ENCODE assay signal across 9 cellular contexts in the genomic region with DNA sequence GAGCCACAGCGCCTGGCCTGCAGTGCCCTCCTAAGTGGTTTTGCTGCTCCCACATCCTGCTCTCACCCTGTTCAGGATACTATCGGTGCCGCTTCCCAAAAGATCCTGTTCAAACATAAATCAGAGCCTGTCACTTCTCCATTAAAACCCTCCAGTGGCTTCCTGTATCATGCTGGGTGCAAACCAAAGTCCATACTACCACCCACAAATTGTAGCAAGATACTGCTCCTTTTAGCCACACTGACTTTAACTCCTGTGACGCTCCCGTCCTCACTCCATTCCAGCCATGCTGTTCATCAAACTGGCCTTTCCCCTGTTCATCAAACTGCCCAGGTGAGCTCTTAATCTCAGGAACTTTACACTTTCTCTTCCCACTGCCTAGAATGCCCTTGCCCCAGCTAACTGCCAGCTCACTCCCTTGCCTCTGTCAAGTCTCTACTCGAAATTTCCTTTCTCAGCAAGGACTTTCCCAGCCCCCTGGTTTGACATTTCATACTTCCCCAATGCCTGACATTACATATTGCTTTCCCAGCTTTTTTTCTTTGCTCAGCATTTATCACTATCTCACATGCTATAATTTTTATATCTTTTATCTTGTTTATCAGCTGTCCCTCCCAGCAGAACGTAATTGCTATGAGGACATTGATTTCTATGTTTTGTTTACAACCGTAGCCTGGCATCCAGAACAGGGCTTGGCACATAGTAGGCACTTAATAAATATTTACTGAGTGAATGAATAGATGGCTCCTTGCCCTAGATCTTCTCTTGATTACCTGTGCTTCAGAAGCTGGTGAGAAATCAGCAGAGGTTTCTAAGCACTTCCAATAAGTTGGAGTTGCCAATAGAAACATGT. TPM values are rescaled to one million over a fixed set of nuclear protein-coding genes. Genes with fewer than 3 reads are reported as not detected.
DNase-seq lines count a peak whose midpoint lies in the region; ATAC-seq, FAIRE-seq and TF ChIP-seq lines count a peak whose summit lies in the region.
"Had no signal": no experiment of that assay in that cellular context is flagged by ENCODE, and none has a peak within 500 bp of the region (broad histone marks: within the 10 kb centered on the region; RNA-seq: fewer than 3 reads in every experiment).

No MANE protein-coding gene starts in this region.

- H3K27me3 ChIP-seq in astrocyte (ENCODE audit: insufficient read depth, low read length) = no peaks in the 10 kb centered on the region
- H3K27me3 ChIP-seq in thyroid gland = no peaks in the 10 kb centered on the region

- H3K4me3 Mint-ChIP-seq in astrocyte (ENCODE audit: unreplicated experiment) = peak overlapping the region; percentile 11
- H3K4me3 Mint-ChIP-seq: stimulated activated memory B cell treated with anti-CD40 and anti-IgM and Interleukin-4, amounts not matched to agents 10 μg/mL and 1 μg/mL and 100 μg/mL, for 72 hours had no signal

- peaks cover 35% of the 10 kb centered on the region for H3K4me1 Mint-ChIP-seq in astrocyte (ENCODE audit: low read depth, unreplicated experiment)

- no peaks in the 10 kb centered on the region for H3K79me2 ChIP-seq in astrocyte (ENCODE audit: insufficient read depth, low read length)

- DNase-seq in KBM-7 (peak; percentile 28), astrocyte (ENCODE audit: low read depth) (peak; percentile 34), left colon (peak; percentile 22 to 36), thyroid gland (no peak), HuH-7.5 (ENCODE audit: low spot score) (no peak)
- no peak for DNase-seq in activated CD4-positive, alpha-beta T cell treated with anti-CD3 and anti-CD28 coated beads for 48 hours
- DNase-seq: effector CD4-positive, alpha-beta T cell had no signal

- no peaks in the 10 kb centered on the region for H3K36me3 ChIP-seq in astrocyte (ENCODE audit: insufficient read depth, low read length)
- H3K36me3 ChIP-seq in thyroid gland = no peaks in the 10 kb centered on the region

- 62 to 70% methylated on average over 8 of the region's 8 CpGs for WGBS in thyroid gland, 2 donors

- H3K4me1 ChIP-seq in astrocyte (ENCODE audit: insufficient read depth, low read length) (peaks cover 34% of the 10 kb centered on the region), thyroid gland (peaks cover 7 to 15% of the 10 kb centered on the region in 2 donors)

- ATAC-seq in left colon (peak; percentile 64), HG03135 (IDR thresholded peaks at IDR 0.05; ENCODE audit: unreplicated experiment) (no peak)
- ATAC-seq: stimulated activated memory B cell treated with anti-CD40 and anti-IgM and Interleukin-4, amounts not matched to agents 10 μg/mL and 1 μg/mL and 100 μg/mL, for 72 hours had no signal

- TF ChIP-seq POLR2A in thyroid gland (IDR thresholded peaks at IDR 0.05) = no peak

- no peak for FAIRE-seq in astrocyte (lab: Jason Lieb, UNC)

- peaks cover 2% of the 10 kb centered on the region for H3K9me3 Mint-ChIP-seq in astrocyte (ENCODE audit: unreplicated experiment)
- H3K9me3 Mint-ChIP-seq: stimulated activated memory B cell treated with anti-CD40 and anti-IgM and Interleukin-4, amounts not matched to agents 10 μg/mL and 1 μg/mL and 100 μg/mL, for 72 hours had no signal

- TF ChIP-seq CTCF in astrocyte (IDR thresholded peaks at IDR 0.05; ENCODE audit: insufficient read depth, low read depth, low read length) (no peak), thyroid gland (IDR thresholded peaks at IDR 0.05) (no peak)

- H3K36me3 Mint-ChIP-seq in astrocyte (ENCODE audit: low read depth, unreplicated experiment) = no peaks in the 10 kb centered on the region
- H3K36me3 Mint-ChIP-seq: stimulated activated memory B cell treated with anti-CD40 and anti-IgM and Interleukin-4, amounts not matched to agents 10 μg/mL and 1 μg/mL and 100 μg/mL, for 72 hours had no signal

- H3K4me2 ChIP-seq in astrocyte (ENCODE audit: low read length) = peak overlapping the region; percentile 74

- H3K9me3 ChIP-seq in astrocyte (ENCODE audit: insufficient read depth, low read depth, low read length) = no peaks in the 10 kb centered on the region
- H3K9me3 ChIP-seq in thyroid gland = no peaks in the 10 kb centered on the region

- H3K9ac ChIP-seq in astrocyte (ENCODE audit: low read length) = peak overlapping the region; percentile 72

- H3K4me3 ChIP-seq in astrocyte (ENCODE audit: insufficient read depth, low read depth, low read length) = peak overlapping the region; percentile 17
- no peak overlapping the region for H3K4me3 ChIP-seq in thyroid gland (replicated peaks in 1 of 3)

- intact Hi-C loops in left colon (cut with DNase I, micrococcal nuclease) (no loop called here), thyroid gland (cut with DNase I) (no loop called here)

- no peak overlapping the region for H2AFZ ChIP-seq in astrocyte (ENCODE audit: low read depth, low read length)

- no peaks in the 10 kb centered on the region for H3K27me3 Mint-ChIP-seq in astrocyte (ENCODE audit: low read depth, unreplicated experiment)
- H3K27me3 Mint-ChIP-seq: stimulated activated memory B cell treated with anti-CD40 and anti-IgM and Interleukin-4, amounts not matched to agents 10 μg/mL and 1 μg/mL and 100 μg/mL, for 72 hours had no signal

- H4K20me1 ChIP-seq in astrocyte (ENCODE audit: insufficient read depth, low read length) = no peaks in the 10 kb centered on the region

- in situ Hi-C loops in KBM-7 (cut with MboI; ENCODE audit: low pct_unique_long_range_greater_than_20kb, low sequenced_read_pairs) = no loop called here

- H3K27ac ChIP-seq in astrocyte (ENCODE audit: low read depth, low read length) (peak overlapping the region; percentile 95), thyroid gland (peak overlapping the region in 2 of 3 donors; percentile 20 to 37)

- H3K27ac Mint-ChIP-seq in astrocyte (ENCODE audit: unreplicated experiment) = peak overlapping the region; percentile 89
- H3K27ac Mint-ChIP-seq: stimulated activated memory B cell treated with anti-CD40 and anti-IgM and Interleukin-4, amounts not matched to agents 10 μg/mL and 1 μg/mL and 100 μg/mL, for 72 hours had no signal

RNA-seq across cellular contexts. Expression of a gene that starts 44.3 kb away (rescaled TPM):
- total RNA-seq in astrocyte = 104 and 126 TPM in 2 replicates
- 10 to 100 TPM; 14.1 to 20.0 TPM for total RNA-seq in left colon
- total RNA-seq in thyroid gland = 10 to 100 TPM; 26.3 to 39.0 (median 29.6) TPM

Comparison
In these comparisons a context has a peak if more than half of its experiments do, and no peak if none do; other contexts are left out.
1. DNase-seq: peak in KBM-7 (single experiment), astrocyte (single experiment) and left colon (2 of 2); none in thyroid gland (0 of 2), HuH-7.5 (single experiment) and activated CD4-positive, alpha-beta T cell treated with anti-CD3 and anti-CD28 coated beads for 48 hours (single experiment).